Comparison of ENCODE assay signal across 14 cellular contexts in the genomic region with DNA sequence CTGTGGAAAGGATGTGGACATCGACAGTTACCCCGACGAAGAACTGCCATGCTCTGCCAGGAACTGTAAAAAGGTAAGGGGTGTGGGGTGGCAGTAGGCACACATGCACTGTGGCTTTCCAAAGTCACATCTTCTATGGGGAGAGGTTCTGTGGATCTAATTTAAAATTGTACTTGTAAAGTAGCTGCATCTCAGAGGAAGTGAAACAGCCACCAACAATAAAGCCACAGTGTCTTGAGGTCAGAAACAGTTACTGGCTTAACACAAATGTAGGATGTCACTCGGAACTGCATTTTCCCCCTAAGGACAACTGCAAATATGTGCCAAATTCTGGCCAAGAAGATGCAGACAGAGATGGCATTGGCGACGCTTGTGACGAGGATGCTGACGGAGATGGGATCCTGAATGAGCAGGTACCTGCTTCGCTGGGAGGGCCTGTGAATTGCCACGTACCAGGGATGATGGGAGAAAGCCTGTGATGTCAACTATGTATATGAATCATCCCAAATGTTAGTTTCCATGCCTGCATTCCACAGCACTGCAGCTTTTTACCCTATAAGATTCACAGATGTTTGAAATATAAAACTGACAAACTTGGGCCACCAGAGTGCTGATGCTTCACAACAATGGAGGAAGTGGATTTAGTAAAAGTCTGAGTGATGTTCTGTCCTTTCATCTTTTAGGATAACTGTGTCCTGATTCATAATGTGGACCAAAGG. TPM values are rescaled to one million over a fixed set of nuclear protein-coding genes. Genes with fewer than 3 reads are reported as not detected.
DNase-seq lines count a peak whose midpoint lies in the region; ATAC-seq and TF ChIP-seq lines count a peak whose summit lies in the region.
"Had no signal": no experiment of that assay in that cellular context is flagged by ENCODE, and none has a peak within 500 bp of the region (broad histone marks: within the 10 kb centered on the region; RNA-seq: fewer than 3 reads in every experiment).

No MANE protein-coding gene starts in this region.

- DNase-seq in activated naive CD8-positive, alpha-beta T cell treated with anti-CD3 and anti-CD28 coated beads, Interleukin-2, amount 10 ng/mL, durations not matched to agents 7 days and 5 days: no peak
- DNase-seq in activated naive CD8-positive, alpha-beta T cell treated with anti-CD3 and anti-CD28 coated beads, Interleukin-2, amount 50 U/mL, for 24 hours: no peak
- no peak for DNase-seq in activated CD8-positive, alpha-beta T cell treated with anti-CD3 and anti-CD28 coated beads for 36 hours
- no peak for DNase-seq in stimulated activated naive CD8-positive, alpha-beta T cell treated with anti-CD3 and anti-CD28 coated beads, Interleukin-15, Interleukin-2, amounts not matched to agents 100 U/mL and 50 U/mL, for 24 hours
- DNase-seq in prostate gland (ENCODE audit: low spot score) (no peak), immature natural killer cell (no peak), uterus (no peak)
- DNase-seq: kidney; NCI-H526 treated with DMSO at 0.1 percent for 48 hours; ovary; stimulated activated CD4-positive, alpha-beta T cell treated with anti-CD3 and anti-CD28 coated beads, Interleukin-4, amount 100 ng/mL, for 1 hour had no signal

- H3K4me1 ChIP-seq in prostate gland (replicated peaks) (no peaks in the 10 kb centered on the region), uterus (no peaks in the 10 kb centered on the region)
- H3K4me1 ChIP-seq: suprapubic skin had no signal

- 90% methylated on average over 10 of the region's 10 CpGs for WGBS in prostate gland

- CTCF ChIA-PET in activated CD8-positive, alpha-beta T cell treated with anti-CD3 and anti-CD28 coated beads for 36 hours (lab: Charles Lee): no interaction called here

- no peaks in the 10 kb centered on the region for H3K36me3 Mint-ChIP-seq in activated naive CD8-positive, alpha-beta T cell treated with anti-CD3 and anti-CD28 coated beads, Interleukin-2, amount 10 ng/mL, durations not matched to agents 7 days and 5 days
- H3K36me3 Mint-ChIP-seq in activated naive CD8-positive, alpha-beta T cell treated with anti-CD3 and anti-CD28 coated beads, Interleukin-2, amount 50 U/mL, for 24 hours (ENCODE audit: low read depth): no peaks in the 10 kb centered on the region
- H3K36me3 Mint-ChIP-seq in activated CD8-positive, alpha-beta T cell treated with anti-CD3 and anti-CD28 coated beads for 36 hours (ENCODE audit: low read depth): no peaks in the 10 kb centered on the region
- no peaks in the 10 kb centered on the region for H3K36me3 Mint-ChIP-seq in immature natural killer cell

- H3K27ac Mint-ChIP-seq in activated naive CD8-positive, alpha-beta T cell treated with anti-CD3 and anti-CD28 coated beads, Interleukin-2, amount 10 ng/mL, durations not matched to agents 7 days and 5 days: peak overlapping the region; percentile 31
- H3K27ac Mint-ChIP-seq in activated naive CD8-positive, alpha-beta T cell treated with anti-CD3 and anti-CD28 coated beads, Interleukin-2, amount 50 U/mL, for 24 hours: no peak overlapping the region
- H3K27ac Mint-ChIP-seq in activated CD8-positive, alpha-beta T cell treated with anti-CD3 and anti-CD28 coated beads for 36 hours: peak overlapping the region; percentile 21
- no peak overlapping the region for H3K27ac Mint-ChIP-seq in immature natural killer cell

- POLR2A ChIA-PET in activated naive CD8-positive, alpha-beta T cell treated with anti-CD3 and anti-CD28 coated beads, Interleukin-2, amount 10 ng/mL, durations not matched to agents 7 days and 5 days (lab: Charles Lee): no interaction called here
- POLR2A ChIA-PET in activated CD8-positive, alpha-beta T cell treated with anti-CD3 and anti-CD28 coated beads for 36 hours (lab: Charles Lee): no interaction called here

- no peak overlapping the region for H3K4me3 Mint-ChIP-seq in activated naive CD8-positive, alpha-beta T cell treated with anti-CD3 and anti-CD28 coated beads, Interleukin-2, amount 10 ng/mL, durations not matched to agents 7 days and 5 days
- no peak overlapping the region for H3K4me3 Mint-ChIP-seq in activated naive CD8-positive, alpha-beta T cell treated with anti-CD3 and anti-CD28 coated beads, Interleukin-2, amount 50 U/mL, for 24 hours
- H3K4me3 Mint-ChIP-seq in activated CD8-positive, alpha-beta T cell treated with anti-CD3 and anti-CD28 coated beads for 36 hours: no peak overlapping the region
- no peak overlapping the region for H3K4me3 Mint-ChIP-seq in immature natural killer cell

- TF ChIP-seq POLR2A in prostate gland (IDR thresholded peaks at IDR 0.05): no peak
- no peak for TF ChIP-seq POLR2A in uterus (IDR thresholded peaks at IDR 0.05)

- H3K27ac ChIP-seq in prostate gland (no peak overlapping the region), uterus (no peak overlapping the region)
- H3K27ac ChIP-seq: suprapubic skin had no signal

- H3K27me3 ChIP-seq in prostate gland (replicated peaks; ENCODE audit: insufficient read depth) (no peaks in the 10 kb centered on the region), uterus (no peaks in the 10 kb centered on the region)
- H3K27me3 ChIP-seq: ovary, suprapubic skin had no signal

- no peak for TF ChIP-seq CTCF in activated CD8-positive, alpha-beta T cell treated with anti-CD3 and anti-CD28 coated beads for 36 hours (IDR thresholded peaks at IDR 0.05)
- TF ChIP-seq CTCF in prostate gland (IDR thresholded peaks at IDR 0.05) (no peak), uterus (IDR thresholded peaks at IDR 0.05) (no peak)

- no peaks in the 10 kb centered on the region for H3K9me3 ChIP-seq in prostate gland
- H3K9me3 ChIP-seq in uterus: no peaks in the 10 kb centered on the region
- H3K9me3 ChIP-seq: ovary, suprapubic skin had no signal

- H3K4me3 ChIP-seq in prostate gland: no peak overlapping the region
- no peak overlapping the region for H3K4me3 ChIP-seq in uterus
- H3K4me3 ChIP-seq: ovary, suprapubic skin had no signal

- no peak for ATAC-seq in activated naive CD8-positive, alpha-beta T cell treated with anti-CD3 and anti-CD28 coated beads, Interleukin-2, amount 10 ng/mL, durations not matched to agents 7 days and 5 days (ENCODE audit: low read depth)
- no peak for ATAC-seq in activated naive CD8-positive, alpha-beta T cell treated with anti-CD3 and anti-CD28 coated beads, Interleukin-2, amount 50 U/mL, for 24 hours
- ATAC-seq in HG03095 (IDR thresholded peaks at IDR 0.05; ENCODE audit: unreplicated experiment): peak; percentile 56
- ATAC-seq in activated CD8-positive, alpha-beta T cell treated with anti-CD3 and anti-CD28 coated beads for 36 hours: no peak
- ATAC-seq in stimulated activated naive CD8-positive, alpha-beta T cell treated with anti-CD3 and anti-CD28 coated beads, Interleukin-15, Interleukin-2, amounts not matched to agents 100 U/mL and 50 U/mL, for 24 hours: peak; percentile 40
- ATAC-seq: esophagus mucosa had no signal

- H3K36me3 ChIP-seq in prostate gland (no peaks in the 10 kb centered on the region), uterus (no peaks in the 10 kb centered on the region)
- H3K36me3 ChIP-seq: ovary, suprapubic skin had no signal

- no peaks in the 10 kb centered on the region for H3K9me3 Mint-ChIP-seq in activated naive CD8-positive, alpha-beta T cell treated with anti-CD3 and anti-CD28 coated beads, Interleukin-2, amount 10 ng/mL, durations not matched to agents 7 days and 5 days
- H3K9me3 Mint-ChIP-seq in activated naive CD8-positive, alpha-beta T cell treated with anti-CD3 and anti-CD28 coated beads, Interleukin-2, amount 50 U/mL, for 24 hours: no peaks in the 10 kb centered on the region
- H3K9me3 Mint-ChIP-seq in activated CD8-positive, alpha-beta T cell treated with anti-CD3 and anti-CD28 coated beads for 36 hours: no peaks in the 10 kb centered on the region
- no peaks in the 10 kb centered on the region for H3K9me3 Mint-ChIP-seq in immature natural killer cell

- intact Hi-C loops in activated CD8-positive, alpha-beta T cell treated with anti-CD3 and anti-CD28 coated beads for 36 hours (cut with micrococcal nuclease): no loop called here
- intact Hi-C loops in prostate gland (cut with DNase I) (no loop called here), uterus (cut with DNase I; ENCODE audit: low total_unique reads) (no loop called here)

- H3K4me1 Mint-ChIP-seq in activated naive CD8-positive, alpha-beta T cell treated with anti-CD3 and anti-CD28 coated beads, Interleukin-2, amount 10 ng/mL, durations not matched to agents 7 days and 5 days: peaks cover 15% of the 10 kb centered on the region
- H3K4me1 Mint-ChIP-seq in activated naive CD8-positive, alpha-beta T cell treated with anti-CD3 and anti-CD28 coated beads, Interleukin-2, amount 50 U/mL, for 24 hours: peaks cover 7% of the 10 kb centered on the region
- H3K4me1 Mint-ChIP-seq in activated CD8-positive, alpha-beta T cell treated with anti-CD3 and anti-CD28 coated beads for 36 hours (ENCODE audit: low read depth): peaks cover 4% of the 10 kb centered on the region
- no peaks in the 10 kb centered on the region for H3K4me1 Mint-ChIP-seq in immature natural killer cell

- no peaks in the 10 kb centered on the region for H3K27me3 Mint-ChIP-seq in activated naive CD8-positive, alpha-beta T cell treated with anti-CD3 and anti-CD28 coated beads, Interleukin-2, amount 10 ng/mL, durations not matched to agents 7 days and 5 days
- no peaks in the 10 kb centered on the region for H3K27me3 Mint-ChIP-seq in activated naive CD8-positive, alpha-beta T cell treated with anti-CD3 and anti-CD28 coated beads, Interleukin-2, amount 50 U/mL, for 24 hours
- no peaks in the 10 kb centered on the region for H3K27me3 Mint-ChIP-seq in activated CD8-positive, alpha-beta T cell treated with anti-CD3 and anti-CD28 coated beads for 36 hours
- H3K27me3 Mint-ChIP-seq in immature natural killer cell (ENCODE audit: low read depth in 3 of 3): peaks cover 0 to 3% (median 2%) of the 10 kb centered on the region in 3 donors

RNA-seq across cellular contexts. Expression of a gene that starts 35.3 kb away (rescaled TPM):
- under 1 TPM; 0.47 to 0.57 TPM for total RNA-seq in activated naive CD8-positive, alpha-beta T cell treated with anti-CD3 and anti-CD28 coated beads, Interleukin-2, amount 10 ng/mL, durations not matched to agents 7 days and 5 days
- total RNA-seq in activated CD8-positive, alpha-beta T cell treated with anti-CD3 and anti-CD28 coated beads for 36 hours: 1 to 10 TPM; 2.3 to 2.5 TPM
- total RNA-seq in prostate gland (10 to 100 TPM in 1 of 2 donors, 1 to 10 TPM in 1; 3.9 to 21.5 TPM), uterus (10 to 100 TPM in 1 of 4 donors, 1 to 10 TPM in 3; 4.7 to 40.4 (median 6.0) TPM)
- not detected for polyA plus RNA-seq in immature natural killer cell

Comparison
In these comparisons a context has a peak if more than half of its experiments do, and no peak if none do; other contexts are left out.
1. H3K27ac Mint-ChIP-seq: peak in activated naive CD8-positive, alpha-beta T cell treated with anti-CD3 and anti-CD28 coated beads, Interleukin-2, amount 10 ng/mL, durations not matched to agents 7 days and 5 days (single experiment) and activated CD8-positive, alpha-beta T cell treated with anti-CD3 and anti-CD28 coated beads for 36 hours (single experiment); none in activated naive CD8-positive, alpha-beta T cell treated with anti-CD3 and anti-CD28 coated beads, Interleukin-2, amount 50 U/mL, for 24 hours (single experiment) and immature natural killer cell (0 of 6).
2. ATAC-seq: peak in HG03095 (single experiment) and stimulated activated naive CD8-positive, alpha-beta T cell treated with anti-CD3 and anti-CD28 coated beads, Interleukin-15, Interleukin-2, amounts not matched to agents 100 U/mL and 50 U/mL, for 24 hours (single experiment); none in activated naive CD8-positive, alpha-beta T cell treated with anti-CD3 and anti-CD28 coated beads, Interleukin-2, amount 10 ng/mL, durations not matched to agents 7 days and 5 days (single experiment), activated naive CD8-positive, alpha-beta T cell treated with anti-CD3 and anti-CD28 coated beads, Interleukin-2, amount 50 U/mL, for 24 hours (single experiment) and activated CD8-positive, alpha-beta T cell treated with anti-CD3 and anti-CD28 coated beads for 36 hours (single experiment).